In genomic region chr18:62621546-62621945, GRCh38 we compare ENCODE assay signal across 1 cellular context.
TF ChIP-seq lines count a peak whose summit lies in the region.

No MANE protein-coding gene starts in this region.

TF ChIP-seq in GM23338, 12 proteins besides CTCF, POLR2A, EP300 and RAD21:
- no peak for TF ChIP-seq ZNF462 (CRISPR knock-in tag; IDR thresholded peaks at IDR 0.05)
- TF ChIP-seq JUNB (IDR thresholded peaks at IDR 0.05; ENCODE audit: unreplicated experiment) = no peak
- TF ChIP-seq ZNF114 (CRISPR knock-in tag; IDR thresholded peaks at IDR 0.05) = no peak
- no peak for TF ChIP-seq NANOG (IDR thresholded peaks at IDR 0.05; ENCODE audit: borderline replicate concordance)
- no peak for TF ChIP-seq STAT1 (IDR thresholded peaks at IDR 0.05; ENCODE audit: unreplicated experiment)
- no peak for TF ChIP-seq REST (IDR thresholded peaks at IDR 0.05; ENCODE audit: unreplicated experiment)
- no peak for TF ChIP-seq EZH2phosphoT487 (IDR thresholded peaks at IDR 0.05; ENCODE audit: unreplicated experiment)
- TF ChIP-seq EZH2 (IDR thresholded peaks at IDR 0.05; ENCODE audit: low read depth, unreplicated experiment) = no peak
- TF ChIP-seq CREB1 (CRISPR knock-in tag; IDR thresholded peaks at IDR 0.05; ENCODE audit: low read depth) = no peak
- TF ChIP-seq ETS1 (IDR thresholded peaks at IDR 0.05) = no peak
- no peak for TF ChIP-seq POLR2AphosphoS5 (IDR thresholded peaks at IDR 0.05; ENCODE audit: low read depth)
- no peak for TF ChIP-seq ZNF331 (CRISPR knock-in tag; IDR thresholded peaks at IDR 0.05; ENCODE audit: low read depth)
